Comparison of ENCODE assay signal across 21 cellular contexts in the genomic region with DNA sequence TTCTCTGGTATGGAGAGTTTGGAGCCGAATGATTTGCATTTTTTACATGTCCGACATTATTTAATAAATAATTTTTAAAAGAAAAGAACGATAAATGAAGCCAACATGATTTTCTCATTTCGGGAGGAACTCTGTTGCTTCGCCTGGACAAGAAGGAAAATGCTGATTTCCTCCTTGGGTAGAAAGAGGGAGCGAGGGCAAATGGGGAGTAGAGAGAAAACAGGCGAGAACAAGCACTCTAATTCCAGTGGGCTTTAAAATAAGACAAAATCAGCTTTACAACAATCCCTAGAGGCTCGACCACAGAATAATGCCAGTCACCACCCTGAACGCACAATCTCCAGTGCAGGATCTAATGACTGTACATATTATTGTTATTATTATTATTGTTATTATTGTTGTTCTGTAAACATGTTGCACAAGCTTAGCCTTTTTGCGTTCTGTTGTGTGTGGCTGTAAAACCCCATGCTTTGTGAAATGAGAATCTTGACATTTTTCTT. TPM values are rescaled to one million over a fixed set of nuclear protein-coding genes. Genes with fewer than 3 reads are reported as not detected.
DNase-seq lines count a peak whose midpoint lies in the region; ATAC-seq, FAIRE-seq and TF ChIP-seq lines count a peak whose summit lies in the region.
"Had no signal": no experiment of that assay in that cellular context is flagged by ENCODE, and none has a peak within 500 bp of the region (broad histone marks: within the 10 kb centered on the region; RNA-seq: fewer than 3 reads in every experiment).

No MANE protein-coding gene starts in this region.

- H3K9me3 ChIP-seq in A673 (ENCODE audit: low read depth, low read length, poor library complexity, severe bottlenecking) (no peaks in the 10 kb centered on the region), astrocyte (ENCODE audit: insufficient read depth, low read depth, low read length) (peaks cover 6% of the 10 kb centered on the region), mesodermal cell (ENCODE audit: control insufficient read depth, low read length) (no peaks in the 10 kb centered on the region), heart left ventricle (no peaks in the 10 kb centered on the region), upper lobe of right lung (no peaks in the 10 kb centered on the region)
- H3K9me3 ChIP-seq: A549 had no signal

- no peaks in the 10 kb centered on the region for H3K79me2 ChIP-seq in astrocyte (ENCODE audit: insufficient read depth, low read length)

- FAIRE-seq in astrocyte (lab: Jason Lieb, UNC): no peak
- FAIRE-seq: A549, GM12878, H54 had no signal

- H3K27ac ChIP-seq in A673 (ENCODE audit: low read depth, low read length, poor library complexity, severe bottlenecking) (peak overlapping the region; percentile 66), astrocyte (ENCODE audit: low read depth, low read length) (no peak overlapping the region), mesodermal cell (ENCODE audit: low read depth, low read length, severe bottlenecking) (no peak overlapping the region), heart left ventricle (no peak overlapping the region), upper lobe of right lung (no peak overlapping the region)
- H3K27ac ChIP-seq: A549 had no signal

- H3K9me3 Mint-ChIP-seq in astrocyte (ENCODE audit: unreplicated experiment): peaks cover 21% of the 10 kb centered on the region

- peak overlapping the region; percentile 62 for H3K4me3 Mint-ChIP-seq in astrocyte (ENCODE audit: unreplicated experiment)

- TF ChIP-seq POLR2A in heart left ventricle (IDR thresholded peaks at IDR 0.05): no peak

- peaks cover 5% of the 10 kb centered on the region for H3K4me1 Mint-ChIP-seq in astrocyte (ENCODE audit: low read depth, unreplicated experiment)

- H2AFZ ChIP-seq in astrocyte (ENCODE audit: low read depth, low read length): no peak overlapping the region

- peaks cover 83% of the 10 kb centered on the region for H3K27me3 Mint-ChIP-seq in astrocyte (ENCODE audit: low read depth, unreplicated experiment)

- 0 to 30% methylated on average over 3 to 4 of the region's 10 CpGs for WGBS in mesodermal cell (ENCODE audit: insufficient coverage in 2 of 2), 2 experiments
- 16 to 24% (median 18%) methylated on average over 10 of the region's 10 CpGs for WGBS in heart left ventricle, 4 donors

- H3K4me3 ChIP-seq in A673 (ENCODE audit: low read depth, low read length, poor library complexity, severe bottlenecking) (no peak overlapping the region), astrocyte (ENCODE audit: insufficient read depth, low read depth, low read length) (no peak overlapping the region), mesodermal cell (ENCODE audit: extremely low read depth, insufficient read depth, low read length, poor library complexity, severe bottlenecking) (peak overlapping the region; percentile 46), heart left ventricle (no peak overlapping the region), upper lobe of right lung (no peak overlapping the region)
- H3K4me3 ChIP-seq: A549, GM12878 had no signal

- no peaks in the 10 kb centered on the region for H3K27me3 ChIP-seq in A673 (replicated peaks; ENCODE audit: insufficient read depth, low read depth, low read length, poor library complexity)
- H3K27me3 ChIP-seq in astrocyte (ENCODE audit: insufficient read depth, low read length): peaks cover 94% of the 10 kb centered on the region
- peaks cover 94 to 100% (median 100%) of the 10 kb centered on the region in 9 donors for H3K27me3 ChIP-seq in heart left ventricle
- peaks cover 100% of the 10 kb centered on the region for H3K27me3 ChIP-seq in upper lobe of right lung

- H3K4me2 ChIP-seq in astrocyte (ENCODE audit: low read length): no peak overlapping the region
- H3K4me2 ChIP-seq: A549 had no signal

- DNase-seq in A673 (ENCODE audit: low spot score): no peak
- peak; percentile 5 for DNase-seq in GM20000 (ENCODE audit: low spot score)
- DNase-seq in astrocyte (ENCODE audit: low read depth): no peak
- no peak for DNase-seq in heart left ventricle
- no peak for DNase-seq in NAMALWA (ENCODE audit: low spot score)
- no peak for DNase-seq in upper lobe of right lung
- DNase-seq: DMS79 treated with DMSO at 0.1 percent for 48 hours; GDM1; IMR-90; Kasumi-1; NCI-H2029 treated with DMSO at 0.1 percent for 48 hours; NCI-H2171 treated with DMSO at 0.1 percent for 48 hours; NCI-H446 treated with DMSO at 0.1 percent for 48 hours; NK-92 treated with Interleukin-12 subunit alpha and Interleukin-12 subunit beta, amount 100 ng/mL, for 24 hours; OCI-M1 had no signal

- CTCF ChIA-PET in A673 (lab: Charles Lee): no interaction called here

- TSS peak; percentile 27 for BruUV-seq in A673 (replicated peaks; lab: Mats Ljungman, UMichigan)

- ATAC-seq in GM21367 (IDR thresholded peaks at IDR 0.05; ENCODE audit: unreplicated experiment) (no peak), heart left ventricle (no peak), upper lobe of right lung (no peak)
- ATAC-seq: A549, GM12878 had no signal

- TF ChIP-seq CTCF in A673 (conservative IDR thresholded peaks at IDR 0.05; ENCODE audit: low read depth, low read length) (no peak), GM20000 (IDR thresholded peaks at IDR 0.05; ENCODE audit: extremely low read depth, missing control alignments) (no peak), astrocyte (IDR thresholded peaks at IDR 0.05; ENCODE audit: insufficient read depth, low read depth, low read length) (no peak), heart left ventricle (IDR thresholded peaks at IDR 0.05) (no peak), upper lobe of right lung (IDR thresholded peaks at IDR 0.05) (no peak)

- intact Hi-C loops in A673 (cut with micrococcal nuclease; ENCODE audit: unreplicated experiment) (no loop called here), heart left ventricle (cut with DNase I) (loop anchor here in 2 of 10 donors (10.0 kb wide), 1 partner anchor 164 kb away; a partner anchor contains a TSS), upper lobe of right lung (cut with DNase I) (no loop called here)

- H3K36me3 Mint-ChIP-seq in astrocyte (ENCODE audit: low read depth, unreplicated experiment): peaks cover 2% of the 10 kb centered on the region

- H3K9ac ChIP-seq in astrocyte (ENCODE audit: low read length): no peak overlapping the region

- H3K27ac Mint-ChIP-seq in astrocyte (ENCODE audit: unreplicated experiment): peak overlapping the region; percentile 84

- H3K36me3 ChIP-seq in A673 (ENCODE audit: insufficient read depth, low read length, poor library complexity, severe bottlenecking): peaks cover 7% of the 10 kb centered on the region
- no peaks in the 10 kb centered on the region for H3K36me3 ChIP-seq in astrocyte (ENCODE audit: insufficient read depth, low read length)
- no peaks in the 10 kb centered on the region for H3K36me3 ChIP-seq in mesodermal cell (ENCODE audit: control insufficient read depth, insufficient read depth, low read length)
- no peaks in the 10 kb centered on the region for H3K36me3 ChIP-seq in heart left ventricle
- no peaks in the 10 kb centered on the region for H3K36me3 ChIP-seq in upper lobe of right lung

- H3K4me1 ChIP-seq in A673 (ENCODE audit: insufficient read depth, low read length, poor library complexity, severe bottlenecking) (peaks cover 42% of the 10 kb centered on the region), astrocyte (ENCODE audit: insufficient read depth, low read length) (peaks cover 6% of the 10 kb centered on the region), mesodermal cell (ENCODE audit: control insufficient read depth, insufficient read depth, low read length, poor library complexity, severe bottlenecking) (peaks cover 8% of the 10 kb centered on the region), heart left ventricle (peaks cover 3 to 47% (median 25%) of the 10 kb centered on the region in 12 donors), upper lobe of right lung (peaks cover 29% of the 10 kb centered on the region)

- peaks cover 35% of the 10 kb centered on the region for H4K20me1 ChIP-seq in astrocyte (ENCODE audit: insufficient read depth, low read length)

- POLR2A ChIA-PET in A673 (lab: Charles Lee; ENCODE audit: low non-redundant PET): no interaction called here

RNA-seq across cellular contexts. Expression of a gene that starts 3.7 kb away (rescaled TPM):
- total RNA-seq in A673 (2021) (28.9 and 33.2 TPM in 2 replicates), astrocyte (0.27 TPM in 1 of 2 replicates, not detected in the other), heart left ventricle (under 1 TPM in 1 of 9 donors, not detected in 8; 0.11 TPM), upper lobe of right lung (not detected)
- polyA plus RNA-seq in mesodermal cell (2013, experiment 1 of 2): 17.1 TPM
- polyA plus RNA-seq in mesodermal cell (2013, experiment 2 of 2): 13.8 TPM
- under 1 TPM; 0.18 to 0.19 TPM for polyA plus RNA-seq in heart left ventricle
- total RNA-seq: GM12878 had no signal
- polyA plus RNA-seq: CD14-positive monocyte had no signal

RNA-seq across cellular contexts. Expression of a gene that starts 13.6 kb away (rescaled TPM):
- total RNA-seq in A673 (2021) (18.3 and 20.4 TPM in 2 replicates), astrocyte (2.1 and 2.2 TPM in 2 replicates), heart left ventricle (not detected), upper lobe of right lung (not detected)
- 18.4 TPM for polyA plus RNA-seq in mesodermal cell (2013, experiment 1 of 2)
- polyA plus RNA-seq in mesodermal cell (2013, experiment 2 of 2): 13.4 TPM
- polyA plus RNA-seq in heart left ventricle: not detected
- total RNA-seq: GM12878, IMR-90 had no signal
- polyA plus RNA-seq: CD14-positive monocyte had no signal

Comparison
In these comparisons a context has a peak if more than half of its experiments do, and no peak if none do; other contexts are left out.
1. RNA of a gene that starts 3.7 kb away (total RNA-seq): 28.9 to 33.2 TPM in A673; 0.27 TPM in astrocyte, 0.11 TPM in heart left ventricle and not detected in upper lobe of right lung (single experiment); every median in the first group is over 10 times any median in the second.